1 cellular context compared by ENCODE assay signal in genomic region chr15:84981054-84981710, GRCh38.
TF ChIP-seq lines count a peak whose summit lies in the region.

No MANE protein-coding gene starts in this region.

TF ChIP-seq in HEK293, 187 proteins besides CTCF, POLR2A, EP300 and RAD21 (continued from another document and continues in another):
- TF ChIP-seq, protein P1, sequence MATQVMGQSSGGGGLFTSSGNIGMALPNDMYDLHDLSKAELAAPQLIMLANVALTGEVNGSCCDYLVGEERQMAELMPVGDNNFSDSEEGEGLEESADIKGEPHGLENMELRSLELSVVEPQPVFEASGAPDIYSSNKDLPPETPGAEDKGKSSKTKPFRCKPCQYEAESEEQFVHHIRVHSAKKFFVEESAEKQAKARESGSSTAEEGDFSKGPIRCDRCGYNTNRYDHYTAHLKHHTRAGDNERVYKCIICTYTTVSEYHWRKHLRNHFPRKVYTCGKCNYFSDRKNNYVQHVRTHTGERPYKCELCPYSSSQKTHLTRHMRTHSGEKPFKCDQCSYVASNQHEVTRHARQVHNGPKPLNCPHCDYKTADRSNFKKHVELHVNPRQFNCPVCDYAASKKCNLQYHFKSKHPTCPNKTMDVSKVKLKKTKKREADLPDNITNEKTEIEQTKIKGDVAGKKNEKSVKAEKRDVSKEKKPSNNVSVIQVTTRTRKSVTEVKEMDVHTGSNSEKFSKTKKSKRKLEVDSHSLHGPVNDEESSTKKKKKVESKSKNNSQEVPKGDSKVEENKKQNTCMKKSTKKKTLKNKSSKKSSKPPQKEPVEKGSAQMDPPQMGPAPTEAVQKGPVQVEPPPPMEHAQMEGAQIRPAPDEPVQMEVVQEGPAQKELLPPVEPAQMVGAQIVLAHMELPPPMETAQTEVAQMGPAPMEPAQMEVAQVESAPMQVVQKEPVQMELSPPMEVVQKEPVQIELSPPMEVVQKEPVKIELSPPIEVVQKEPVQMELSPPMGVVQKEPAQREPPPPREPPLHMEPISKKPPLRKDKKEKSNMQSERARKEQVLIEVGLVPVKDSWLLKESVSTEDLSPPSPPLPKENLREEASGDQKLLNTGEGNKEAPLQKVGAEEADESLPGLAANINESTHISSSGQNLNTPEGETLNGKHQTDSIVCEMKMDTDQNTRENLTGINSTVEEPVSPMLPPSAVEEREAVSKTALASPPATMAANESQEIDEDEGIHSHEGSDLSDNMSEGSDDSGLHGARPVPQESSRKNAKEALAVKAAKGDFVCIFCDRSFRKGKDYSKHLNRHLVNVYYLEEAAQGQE (tag by site-specific recombination; IDR thresholded peaks at IDR 0.05): no peak
- TF ChIP-seq ZSCAN23 (tag by site-specific recombination; IDR thresholded peaks at IDR 0.05) (0 out of 2 replicates have a peak, but pooled peaks have one; percentile 73), ZNF837 (tag by site-specific recombination; IDR thresholded peaks at IDR 0.05) (peak; percentile 58; the same call in 1 of the 2 replicates), SALL2 (tag by site-specific recombination; IDR thresholded peaks at IDR 0.05; ENCODE audit: borderline replicate concordance) (no peak), ZNF23 (tag by site-specific recombination; IDR thresholded peaks at IDR 0.05; ENCODE audit: borderline replicate concordance) (no peak), ZNF10 (tag by site-specific recombination; IDR thresholded peaks at IDR 0.05) (peak; percentile 85), ZNF121 (tag by site-specific recombination; IDR thresholded peaks at IDR 0.05) (peak; percentile 47; the same call in 1 of the 2 replicates), ZNF37A (tag by site-specific recombination; IDR thresholded peaks at IDR 0.05) (no peak), ZNF514 (tag by site-specific recombination; IDR thresholded peaks at IDR 0.05) (no peak), ZNF501 (tag by site-specific recombination; IDR thresholded peaks at IDR 0.05) (peak; percentile 91), ZNF398 (tag by site-specific recombination; IDR thresholded peaks at IDR 0.05) (peak; percentile 93), ZNF785 (tag by site-specific recombination; IDR thresholded peaks at IDR 0.05) (no peak), ZNF626 (tag by site-specific recombination; IDR thresholded peaks at IDR 0.05) (no peak), ZNF623 (tag by site-specific recombination; IDR thresholded peaks at IDR 0.05) (no peak; the same call in 1 of the 2 replicates), ZBTB49 (tag by site-specific recombination; IDR thresholded peaks at IDR 0.05; ENCODE audit: low read depth) (no peak), HIC1 (tag by site-specific recombination; IDR thresholded peaks at IDR 0.05) (peak; percentile 67), FEZF1 (tag by site-specific recombination; IDR thresholded peaks at IDR 0.05) (0 out of 2 replicates have a peak, but pooled peaks have one; percentile 9), ZBTB48 (tag by site-specific recombination; IDR thresholded peaks at IDR 0.05) (peak; percentile 69), KLF1 (tag by site-specific recombination; IDR thresholded peaks at IDR 0.05) (peak; percentile 49; the same call in 1 of the 2 replicates), WT1 (tag by site-specific recombination; IDR thresholded peaks at IDR 0.05) (peak; percentile 54; the same call in 1 of the 2 replicates), ZNF658 (tag by site-specific recombination; IDR thresholded peaks at IDR 0.05) (no peak), MYNN (tag by site-specific recombination; IDR thresholded peaks at IDR 0.05; ENCODE audit: borderline replicate concordance) (peak; percentile 70; the same call in 1 of the 2 replicates), ZNF555 (tag by site-specific recombination; conservative IDR thresholded peaks at IDR 0.05) (no peak), ZBTB7A (tag by site-specific recombination; IDR thresholded peaks at IDR 0.05; ENCODE audit: low read depth) (peak; percentile 98), EGR2 (tag by site-specific recombination; IDR thresholded peaks at IDR 0.05; ENCODE audit: low read depth) (peak; percentile 11; the same call in 1 of the 2 replicates), ZNF776 (tag by site-specific recombination; IDR thresholded peaks at IDR 0.05; ENCODE audit: borderline replicate concordance) (no peak), PRDM6 (tag by site-specific recombination; IDR thresholded peaks at IDR 0.05) (no peak; the same call in 1 of the 2 replicates), OSR2 (tag by site-specific recombination; IDR thresholded peaks at IDR 0.05) (peak; percentile 65; the same call in 1 of the 2 replicates), PBX3 (CRISPR knock-in tag; IDR thresholded peaks at IDR 0.05) (peak; percentile 82; the same call in 1 of the 2 replicates), ZNF292 (tag by site-specific recombination; IDR thresholded peaks at IDR 0.05; ENCODE audit: borderline replicate concordance, low read depth) (no peak), ZNF16 (tag by site-specific recombination; IDR thresholded peaks at IDR 0.05; ENCODE audit: low read depth) (no peak), GLIS2 (tag by site-specific recombination; IDR thresholded peaks at IDR 0.05) (peak; percentile 100), ZNF2 (tag by site-specific recombination; IDR thresholded peaks at IDR 0.05) (peak; percentile 98), ZNF148 (tag by site-specific recombination; IDR thresholded peaks at IDR 0.05; ENCODE audit: borderline replicate concordance) (peak; percentile 64; the same call in 1 of the 2 replicates), ZNF621 (tag by site-specific recombination; IDR thresholded peaks at IDR 0.05) (no peak), ZNF202 (tag by site-specific recombination; IDR thresholded peaks at IDR 0.05; ENCODE audit: borderline replicate concordance) (no peak), ZNF223 (tag by site-specific recombination; IDR thresholded peaks at IDR 0.05) (no peak), ZNF529 (tag by site-specific recombination; IDR thresholded peaks at IDR 0.05; ENCODE audit: insufficient replicate concordance) (no peak), ZNF600 (tag by site-specific recombination; IDR thresholded peaks at IDR 0.05) (peak; percentile 92)
- TF ChIP-seq, protein P2, sequence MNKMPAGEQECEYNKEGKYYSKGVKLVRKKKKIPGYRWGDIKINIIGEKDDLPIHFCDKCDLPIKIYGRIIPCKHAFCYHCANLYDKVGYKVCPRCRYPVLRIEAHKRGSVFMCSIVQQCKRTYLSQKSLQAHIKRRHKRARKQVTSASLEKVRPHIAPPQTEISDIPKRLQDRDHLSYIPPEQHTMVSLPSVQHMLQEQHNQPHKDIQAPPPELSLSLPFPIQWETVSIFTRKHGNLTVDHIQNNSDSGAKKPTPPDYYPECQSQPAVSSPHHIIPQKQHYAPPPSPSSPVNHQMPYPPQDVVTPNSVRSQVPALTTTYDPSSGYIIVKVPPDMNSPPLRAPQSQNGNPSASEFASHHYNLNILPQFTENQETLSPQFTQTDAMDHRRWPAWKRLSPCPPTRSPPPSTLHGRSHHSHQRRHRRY (tag by site-specific recombination; IDR thresholded peaks at IDR 0.05): 0 out of 2 replicates have a peak, but pooled peaks have one; percentile 54
- TF ChIP-seq, protein P3, sequence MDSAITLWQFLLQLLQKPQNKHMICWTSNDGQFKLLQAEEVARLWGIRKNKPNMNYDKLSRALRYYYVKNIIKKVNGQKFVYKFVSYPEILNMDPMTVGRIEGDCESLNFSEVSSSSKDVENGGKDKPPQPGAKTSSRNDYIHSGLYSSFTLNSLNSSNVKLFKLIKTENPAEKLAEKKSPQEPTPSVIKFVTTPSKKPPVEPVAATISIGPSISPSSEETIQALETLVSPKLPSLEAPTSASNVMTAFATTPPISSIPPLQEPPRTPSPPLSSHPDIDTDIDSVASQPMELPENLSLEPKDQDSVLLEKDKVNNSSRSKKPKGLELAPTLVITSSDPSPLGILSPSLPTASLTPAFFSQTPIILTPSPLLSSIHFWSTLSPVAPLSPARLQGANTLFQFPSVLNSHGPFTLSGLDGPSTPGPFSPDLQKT (IDR thresholded peaks at IDR 0.05; ENCODE audit: borderline replicate concordance, low read depth, low read length): no peak
- TF ChIP-seq, protein P4, sequence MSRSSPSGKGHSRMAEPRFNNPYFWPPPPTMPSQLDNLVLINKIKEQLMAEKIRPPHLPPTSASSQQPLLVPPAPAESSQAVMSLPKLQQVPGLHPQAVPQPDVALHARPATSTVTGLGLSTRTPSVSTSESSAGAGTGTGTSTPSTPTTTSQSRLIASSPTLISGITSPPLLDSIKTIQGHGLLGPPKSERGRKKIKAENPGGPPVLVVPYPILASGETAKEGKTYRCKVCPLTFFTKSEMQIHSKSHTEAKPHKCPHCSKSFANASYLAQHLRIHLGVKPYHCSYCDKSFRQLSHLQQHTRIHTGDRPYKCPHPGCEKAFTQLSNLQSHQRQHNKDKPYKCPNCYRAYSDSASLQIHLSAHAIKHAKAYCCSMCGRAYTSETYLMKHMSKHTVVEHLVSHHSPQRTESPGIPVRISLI (tag by site-specific recombination; IDR thresholded peaks at IDR 0.05): no peak
